8 cellular contexts compared by ENCODE assay signal in genomic region chr2:231514951-231515297, GRCh38. TPM values are rescaled to one million over a fixed set of nuclear protein-coding genes. Genes with fewer than 3 reads are reported as not detected.
DNase-seq lines count a peak whose midpoint lies in the region; ATAC-seq, FAIRE-seq and TF ChIP-seq lines count a peak whose summit lies in the region.

No MANE protein-coding gene starts in this region.

- no peak for TF ChIP-seq POLR2A in A549 (IDR thresholded peaks at IDR 0.05; ENCODE audit: low read length)

- H3K9me3 Mint-ChIP-seq in mesothelial cell of epicardium: no peaks in the 10 kb centered on the region

- in situ Hi-C loops in brain microvascular endothelial cell (cut with HindIII; ENCODE audit: low pct_ligation_motif_present, low sequenced_read_pairs): no loop called here

- H3K4me2 ChIP-seq in A549: peak overlapping the region; percentile 88

- TF ChIP-seq CTCF in A549 (IDR thresholded peaks at IDR 0.05) (no peak), brain microvascular endothelial cell (IDR thresholded peaks at IDR 0.05; ENCODE audit: low read depth, low read length, missing control alignments) (no peak), mesothelial cell of epicardium (IDR thresholded peaks at IDR 0.05; ENCODE audit: unreplicated experiment) (no peak)

- no peaks in the 10 kb centered on the region for H3K36me3 Mint-ChIP-seq in mesothelial cell of epicardium

- H3K4me1 ChIP-seq in A549: peaks cover 11% of the 10 kb centered on the region; the same call in 2 of the 3 replicates

- no peaks in the 10 kb centered on the region for H3K27me3 ChIP-seq in brain microvascular endothelial cell (replicated peaks)

- H3K4me1 Mint-ChIP-seq in mesothelial cell of epicardium: peaks cover 21% of the 10 kb centered on the region

- H3K27ac ChIP-seq in A549: peak overlapping the region; percentile 79 to 92
- H3K27ac ChIP-seq in brain microvascular endothelial cell: peak overlapping the region; percentile 58

- ATAC-seq in A549: peak in 1 of 2 experiments; percentile 1; a peak in 1 of 6 replicates
- ATAC-seq in HG02938 (IDR thresholded peaks at IDR 0.05; ENCODE audit: unreplicated experiment): no peak

- no peaks in the 10 kb centered on the region for H3K9me3 ChIP-seq in A549

- H3K4me3 Mint-ChIP-seq in mesothelial cell of epicardium: peak overlapping the region; percentile 92

- TF ChIP-seq EP300 in A549 (IDR thresholded peaks at IDR 0.05): no peak

- FAIRE-seq in A549 (lab: Jason Lieb, UNC): no peak

- no peak for TF ChIP-seq RAD21 in A549 (conservative IDR thresholded peaks at IDR 0.05 in 1 of 2, IDR thresholded peaks at IDR 0.05 in 1 of 2)

- H3K4me3 ChIP-seq in A549 (peak overlapping the region; percentile 65), brain microvascular endothelial cell (ENCODE audit: low read depth, low read length) (peak overlapping the region; percentile 61)

- CTCF ChIA-PET in A549 (lab: Yijun Ruan, JAX): interaction anchor here (0.6 to 1.1 kb wide), 3 partner anchors 19 to 74 kb away, joined by 3 to 5 read pairs (median 3); no protein-coding TSS in a partner anchor
- CTCF ChIA-PET in HEK293T (lab: Yijun Ruan, JAX): interaction anchor here (0.8 to 1.4 kb wide), 2 partner anchors 27 to 43 kb away, joined by 3 read pairs; no protein-coding TSS in a partner anchor

- DNase-seq in A549 (ENCODE audit: low read depth in 1 of 2, low spot score in 1 of 2): no peak
- DNase-seq in HEK293T (ENCODE audit: extremely low spot score): no peak
- DNase-seq in brain microvascular endothelial cell: no peak
- no peak for DNase-seq in mesothelial cell of epicardium (ENCODE audit: low spot score in 2 of 2, unreplicated experiment in 2 of 2)
- no peak for DNase-seq in activated effector memory CD4-positive, alpha-beta T cell treated with Interleukin-2 at 50 U/mL for 16 hours
- no peak for DNase-seq in D341Med (ENCODE audit: low spot score)
- no peak for DNase-seq in HCEC 1CT

- H3K27ac Mint-ChIP-seq in mesothelial cell of epicardium: peak overlapping the region; percentile 100

- 44% methylated on average over 7 of the region's 7 CpGs for WGBS in A549 (ENCODE audit: missing lambda C conversion rate)

- H3K36me3 ChIP-seq in brain microvascular endothelial cell (replicated peaks): no peaks in the 10 kb centered on the region

- POLR2A ChIA-PET in A549 (lab: Yijun Ruan, JAX) (no interaction called here), HEK293T (lab: Yijun Ruan, JAX) (interaction anchor here (0.8 to 2.6 kb wide), 6 partner anchors 9 to 193 kb away, joined by 3 to 19 read pairs (median 6); partner anchors contain the start of genes NCL and PTMA)

- no peaks in the 10 kb centered on the region for H3K27me3 Mint-ChIP-seq in mesothelial cell of epicardium (ENCODE audit: low read depth)

TF ChIP-seq in A549, 52 proteins besides CTCF, POLR2A, EP300 and RAD21:
- TF ChIP-seq ZSCAN20 (CRISPR knock-in tag; IDR thresholded peaks at IDR 0.05) (no peak), HEYL (CRISPR knock-in tag; IDR thresholded peaks at IDR 0.05) (no peak), GATA3 (IDR thresholded peaks at IDR 0.05; ENCODE audit: borderline replicate concordance) (no peak), RFX5 (IDR thresholded peaks at IDR 0.05) (no peak), PHF8 (IDR thresholded peaks at IDR 0.05; ENCODE audit: borderline replicate concordance, low read depth) (no peak), MAX (IDR thresholded peaks at IDR 0.05) (no peak; the same call in 1 of the 2 replicates), SREBF2 (IDR thresholded peaks at IDR 0.05) (no peak), RNF2 (IDR thresholded peaks at IDR 0.05; ENCODE audit: borderline replicate concordance, low read depth) (no peak), HOXB13 (CRISPR knock-in tag; IDR thresholded peaks at IDR 0.05; ENCODE audit: low read depth) (no peak)
TF ChIP-seq in A549: peak in this region for 0.

TF ChIP-seq in HEK293T, 16 proteins besides CTCF, POLR2A, EP300 and RAD21:
- no peak for TF ChIP-seq FOXA1 (IDR thresholded peaks at IDR 0.05)
- TF ChIP-seq L3MBTL2 (conservative IDR thresholded peaks at IDR 0.05): peak; percentile 56; the same call in 1 of the 2 replicates

RNA-seq across cellular contexts. Expression of gene NMUR1, which starts 15.3 kb away (rescaled TPM):
- polyA plus RNA-seq in A549 (2011; rRNA removed) (0.05 TPM in 1 of 2 replicates, not detected in the other), A549 (2017; fragmentation: RNase III; extraction: RNeasy Plus Mini Kit Qiagen cat#74134 plus additional on column Dnase treatment) (not detected in 3 replicates)
- 0.03 TPM in 2 replicates for polyA plus RNA-seq in A549 (2012; cell fraction: cytosol; rRNA removed)
- polyA plus RNA-seq in A549 (2012; cell fraction: nucleus; rRNA removed): 0.05 and 0.10 TPM in 2 replicates
- polyA minus RNA-seq in A549 (2011; rRNA and poly(A)+ RNA removed): not detected in 2 replicates
- total RNA-seq in mesothelial cell of epicardium: 0.09 to 0.13 TPM in 2 of 3 replicates, not detected in the other

RNA-seq across cellular contexts. Expression of gene NCL, which starts 50.6 kb away (rescaled TPM):
- polyA plus RNA-seq in A549 (2011; rRNA removed) (390 and 456 TPM in 2 replicates), A549 (2017; fragmentation: RNase III; extraction: RNeasy Plus Mini Kit Qiagen cat#74134 plus additional on column Dnase treatment) (745 to 805 TPM (median 766 TPM) in 3 replicates)
- 237 and 279 TPM in 2 replicates for polyA plus RNA-seq in A549 (2012; cell fraction: cytosol; rRNA removed)
- 106 and 163 TPM in 2 replicates for polyA plus RNA-seq in A549 (2012; cell fraction: nucleus; rRNA removed)
- polyA minus RNA-seq in A549 (2011; rRNA and poly(A)+ RNA removed): 112 and 119 TPM in 2 replicates
- total RNA-seq in mesothelial cell of epicardium: 631 to 645 TPM (median 634 TPM) in 3 replicates
